In the genomic region with DNA sequence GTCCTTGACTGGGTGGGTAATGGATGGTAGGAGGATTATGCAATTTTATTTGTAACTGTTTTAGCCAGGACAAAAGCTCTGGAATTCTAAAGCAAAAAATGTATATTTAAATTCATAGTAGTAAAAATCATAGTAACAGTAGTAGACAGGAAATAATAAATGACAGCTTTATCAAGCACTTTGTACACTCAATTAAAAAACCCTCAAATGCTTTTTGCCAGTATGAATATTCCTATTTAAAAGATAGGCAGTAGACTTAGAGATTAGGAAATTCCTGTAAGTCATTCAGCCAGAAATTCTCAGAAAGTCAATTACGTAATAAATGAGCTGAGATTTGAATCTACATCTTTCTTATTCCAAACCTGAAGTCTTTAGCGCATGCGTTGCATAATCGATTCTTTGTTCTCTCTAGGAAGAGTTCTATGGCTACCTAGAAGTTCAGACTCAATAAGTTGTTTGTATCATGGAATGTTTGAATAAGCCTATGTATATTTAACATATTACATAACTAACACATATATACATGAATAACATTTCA, we compare ENCODE assay signal across 25 cellular contexts. TPM values are rescaled to one million over a fixed set of nuclear protein-coding genes. Genes with fewer than 3 reads are reported as not detected.
DNase-seq lines count a peak whose midpoint lies in the region; ATAC-seq and TF ChIP-seq lines count a peak whose summit lies in the region.
"Had no signal": no experiment of that assay in that cellular context is flagged by ENCODE, and none has a peak within 500 bp of the region (broad histone marks: within the 10 kb centered on the region; RNA-seq: fewer than 3 reads in every experiment).

No MANE protein-coding gene starts in this region.

- peaks cover 25% of the 10 kb centered on the region for H3K4me1 Mint-ChIP-seq in mesothelial cell of epicardium

- CTCF ChIA-PET in IMR-90 (lab: Yijun Ruan, JAX): no interaction called here

- no peaks in the 10 kb centered on the region for H4K20me1 ChIP-seq in IMR-90 (ENCODE audit: insufficient read depth, low read length)

- H3K14ac ChIP-seq in IMR-90 (replicated peaks; ENCODE audit: low read depth, low read length): no peak overlapping the region

- TF ChIP-seq CTCF in IMR-90 (conservative IDR thresholded peaks at IDR 0.05; ENCODE audit: low read depth, low read length): no peak
- no peak for TF ChIP-seq CTCF in epithelial cell of esophagus (IDR thresholded peaks at IDR 0.05; ENCODE audit: insufficient read depth, low read depth, low read length, missing control alignments)
- TF ChIP-seq CTCF in mesothelial cell of epicardium (IDR thresholded peaks at IDR 0.05; ENCODE audit: unreplicated experiment): no peak

- DNase-seq in IMR-90: no peak
- peak; percentile 81 for DNase-seq in SK-MEL-5 (ENCODE audit: low read depth, low spot score)
- peak; percentile 47 for DNase-seq in epithelial cell of esophagus (ENCODE audit: low read depth)
- peak; percentile 49 for DNase-seq in renal cortical epithelial cell (ENCODE audit: low read depth)
- no peak for DNase-seq in NCI-H82 (lab: John Stamatoyannopoulos, UW)
- no peak for DNase-seq in mesothelial cell of epicardium (ENCODE audit: low spot score in 2 of 2, unreplicated experiment in 2 of 2)
- DNase-seq in NCI-H1105 treated with DMSO at 0.1 percent for 48 hours (lab: John Stamatoyannopoulos, UW): no peak
- DNase-seq: activated CD4-positive, alpha-beta T cell treated with anti-CD3 and anti-CD28 coated beads for 36 hours; activated gamma-delta T cell; midbrain; naive thymus-derived CD8-positive, alpha-beta T cell; NCI-H1048; NCI-H187 treated with DMSO at 0.1 percent for 48 hours; NCI-H526 treated with DMSO at 0.1 percent for 48 hours; RPMI8226; stimulated activated CD4-positive, alpha-beta T cell treated with anti-CD3 and anti-CD28 coated beads, Interleukin-12 subunit alpha, Interleukin-12 subunit beta, amount 100 ng/mL, for 4 hours; stimulated activated CD4-positive, alpha-beta T cell treated with anti-CD3 and anti-CD28 coated beads, Interleukin-4, amount 100 ng/mL, for 24 hours; stimulated activated naive B cell treated with anti-CD40 and anti-IgM and Interleukin-4, amounts not matched to agents 10 μg/mL and 1 μg/mL and 100 μg/mL, for 72 hours; T-helper 2 cell; uterus had no signal

- no peak overlapping the region for H4K91ac ChIP-seq in IMR-90 (ENCODE audit: insufficient read depth, low read depth, low read length)

- H3K9ac ChIP-seq in IMR-90 (ENCODE audit: low read depth, low read length): no peak overlapping the region

- peaks cover 0 to 12% of the 10 kb centered on the region in 2 experiments; a peak in 1 of 4 replicates for H3K79me1 ChIP-seq in IMR-90 (ENCODE audit: low read depth in 1 of 2, low read length in 2 of 2)

- H2BK120ac ChIP-seq in IMR-90 (ENCODE audit: low read depth, low read length): no peak overlapping the region

- no peak for ATAC-seq in IMR-90 (ENCODE audit: low read depth)
- ATAC-seq: activated CD4-positive, alpha-beta T cell treated with anti-CD3 and anti-CD28 coated beads for 36 hours; HCT116; left lobe of liver; naive thymus-derived CD8-positive, alpha-beta T cell; stimulated activated naive B cell treated with anti-CD40 and anti-IgM and Interleukin-4, amounts not matched to agents 10 μg/mL and 1 μg/mL and 100 μg/mL, for 72 hours had no signal

- no peak overlapping the region for H2AK5ac ChIP-seq in IMR-90 (ENCODE audit: low read depth, low read length)

- no peaks in the 10 kb centered on the region for H3K4me1 ChIP-seq in IMR-90 (ENCODE audit: control insufficient read depth, insufficient read depth, low read length)
- H3K4me1 ChIP-seq: uterus had no signal

- no peak for TF ChIP-seq POLR2A in IMR-90 (IDR thresholded peaks at IDR 0.05; ENCODE audit: low read depth, low read length)

- no peak overlapping the region for H3K27ac Mint-ChIP-seq in mesothelial cell of epicardium
- H3K27ac Mint-ChIP-seq: activated CD4-positive, alpha-beta T cell treated with anti-CD3 and anti-CD28 coated beads for 36 hours; naive thymus-derived CD8-positive, alpha-beta T cell; stimulated activated naive B cell treated with anti-CD40 and anti-IgM and Interleukin-4, amounts not matched to agents 10 μg/mL and 1 μg/mL and 100 μg/mL, for 72 hours had no signal

- no peaks in the 10 kb centered on the region for H3K9me3 ChIP-seq in IMR-90 (ENCODE audit: control insufficient read depth, insufficient read depth, low read length)
- H3K9me3 ChIP-seq: right atrium auricular region, uterus had no signal

- no peak for TF ChIP-seq RAD21 in IMR-90 (IDR thresholded peaks at IDR 0.05; ENCODE audit: low read length)

- no TSS peak for BruUV-seq in IMR-90 (replicated peaks; lab: Mats Ljungman, UMichigan)

- peaks cover 38% of the 10 kb centered on the region for H3K36me3 Mint-ChIP-seq in mesothelial cell of epicardium
- H3K36me3 Mint-ChIP-seq: naive thymus-derived CD8-positive, alpha-beta T cell; stimulated activated naive B cell treated with anti-CD40 and anti-IgM and Interleukin-4, amounts not matched to agents 10 μg/mL and 1 μg/mL and 100 μg/mL, for 72 hours had no signal

- H3K9me1 ChIP-seq in IMR-90 (ENCODE audit: insufficient read depth, low read length): no peaks in the 10 kb centered on the region; the same call in 1 of the 2 replicates

- no peak overlapping the region for H3K4me3 Mint-ChIP-seq in mesothelial cell of epicardium
- H3K4me3 Mint-ChIP-seq: activated CD4-positive, alpha-beta T cell treated with anti-CD3 and anti-CD28 coated beads for 36 hours; naive thymus-derived CD8-positive, alpha-beta T cell; stimulated activated naive B cell treated with anti-CD40 and anti-IgM and Interleukin-4, amounts not matched to agents 10 μg/mL and 1 μg/mL and 100 μg/mL, for 72 hours had no signal

- H3K18ac ChIP-seq in IMR-90 (ENCODE audit: low read depth, low read length): no peak overlapping the region

- no peaks in the 10 kb centered on the region for H3K27me3 ChIP-seq in IMR-90 (ENCODE audit: control insufficient read depth, insufficient read depth, low read length)
- H3K27me3 ChIP-seq: right atrium auricular region, uterus had no signal

- H3K36me3 ChIP-seq in IMR-90 (ENCODE audit: control insufficient read depth, insufficient read depth, low read length): peaks cover 1% of the 10 kb centered on the region; the same call in 1 of the 2 replicates
- H3K36me3 ChIP-seq: right atrium auricular region, uterus had no signal

- no peak overlapping the region for H3K27ac ChIP-seq in IMR-90 (ENCODE audit: insufficient read depth, low read length)
- H3K27ac ChIP-seq: C4-2B, coronary artery, right atrium auricular region, uterus had no signal

- peaks cover 10% of the 10 kb centered on the region for H3K9me3 Mint-ChIP-seq in mesothelial cell of epicardium
- H3K9me3 Mint-ChIP-seq: naive thymus-derived CD8-positive, alpha-beta T cell had no signal

- no peak overlapping the region for H2BK20ac ChIP-seq in IMR-90 (ENCODE audit: low read depth, low read length)

- POLR2A ChIA-PET in IMR-90 (lab: Charles Lee; ENCODE audit: unreplicated experiment): no interaction called here

- H4K5ac ChIP-seq in IMR-90 (ENCODE audit: low read depth, low read length): no peak overlapping the region

- no peak overlapping the region for H2BK15ac ChIP-seq in IMR-90 (ENCODE audit: low read depth, low read length)

- no peak overlapping the region for H3K4me2 ChIP-seq in IMR-90 (ENCODE audit: low read depth, low read length)

- H4K8ac ChIP-seq in IMR-90 (ENCODE audit: low read depth in 2 of 2, low read length in 2 of 2): no peak overlapping the region

- H2AK9ac ChIP-seq in IMR-90 (replicated peaks; ENCODE audit: low read depth, low read length, poor library complexity): no peak overlapping the region

- in situ Hi-C loops in IMR-90 (cut with MboI; ENCODE audit: low sequenced_read_pairs) (no loop called here), SK-MEL-5 (cut with HindIII; ENCODE audit: low pct_unique_long_range_greater_than_20kb, low sequenced_read_pairs) (no loop called here)

- intact Hi-C loops in IMR-90 (cut with micrococcal nuclease): loop anchor here (5.0 kb wide), 1 partner anchor 475 kb away; a partner anchor contains a TSS

- WGBS in IMR-90 (ENCODE audit: extremely low coverage in 2 of 2, insufficient read length in 1 of 2), 2 experiments: no CpG with 5 or more reads among the region's 4 CpGs

- no peaks in the 10 kb centered on the region for H3K27me3 Mint-ChIP-seq in mesothelial cell of epicardium (ENCODE audit: low read depth)

- no peak overlapping the region for H2BK5ac ChIP-seq in IMR-90 (ENCODE audit: low read depth, low read length, poor library complexity, severe bottlenecking)

- H3K56ac ChIP-seq in IMR-90 (ENCODE audit: extremely low read depth, insufficient read depth, low read length): no peak overlapping the region

- dilution Hi-C loops in IMR-90 (cut with HindIII; ENCODE audit: low sequenced_read_pairs, unreplicated experiment): no loop called here

- no peak overlapping the region for H3K23ac ChIP-seq in IMR-90 (ENCODE audit: low read depth, low read length)

- H2AFZ ChIP-seq in IMR-90 (replicated peaks; ENCODE audit: low read length, poor library complexity): no peak overlapping the region

- H3K4me3 ChIP-seq in IMR-90 (ENCODE audit: insufficient read depth, low read depth, low read length): no peak overlapping the region
- no peak overlapping the region for H3K4me3 ChIP-seq in epithelial cell of esophagus (ENCODE audit: low read length)
- H3K4me3 ChIP-seq: coronary artery, right atrium auricular region, uterus had no signal

- H3K4ac ChIP-seq in IMR-90 (ENCODE audit: low read depth, low read length): no peak overlapping the region

TF ChIP-seq in IMR-90, 13 proteins besides CTCF, POLR2A, EP300 and RAD21:
- TF ChIP-seq CHD1 (IDR thresholded peaks at IDR 0.05; ENCODE audit: low read depth, low read length): no peak
- TF ChIP-seq BHLHE40 (IDR thresholded peaks at IDR 0.05; ENCODE audit: low read depth, low read length): no peak
- TF ChIP-seq RFX5 (IDR thresholded peaks at IDR 0.05; ENCODE audit: low read depth, low read length): no peak
- TF ChIP-seq CEBPB (IDR thresholded peaks at IDR 0.05; ENCODE audit: low read depth, low read length): peak; percentile 62
TF ChIP-seq in IMR-90: peak in this region for 1.

RNA-seq across cellular contexts. Expression of a gene that starts 2.5 kb away (rescaled TPM):
- 4.7 TPM in 2 replicates for total RNA-seq in IMR-90 (2012; rRNA removed)
- polyA plus RNA-seq in IMR-90 (2012; rRNA removed): 6.9 and 7.1 TPM in 2 replicates
- 1.6 and 1.7 TPM in 2 replicates for polyA plus RNA-seq in IMR-90 (2012; cell fraction: cytosol; rRNA removed)
- polyA plus RNA-seq in IMR-90 (2012; cell fraction: nucleus; rRNA removed; ENCODE audit: low replicate concordance): 3.0 and 22.6 TPM in 2 replicates
- 15.7 and 17.8 TPM in 2 replicates for total RNA-seq in SK-MEL-5 (2014; rRNA removed; shearing (Covaris generic))
- 34.3 and 40.8 TPM in 2 replicates for polyA plus RNA-seq in SK-MEL-5 (2015; cell fraction: cytosol; rRNA removed)
- polyA plus RNA-seq in SK-MEL-5 (2015; cell fraction: nucleus; rRNA removed): 139 and 142 TPM in 2 replicates
- total RNA-seq in renal cortical epithelial cell: 1.6 and 5.9 TPM in 2 replicates
- 33.7 to 36.3 TPM (median 35.2 TPM) in 3 replicates for total RNA-seq in mesothelial cell of epicardium
- total RNA-seq: activated CD4-positive, alpha-beta T cell treated with anti-CD3 and anti-CD28 coated beads for 36 hours; naive thymus-derived CD8-positive, alpha-beta T cell had no signal
- polyA plus RNA-seq: naive thymus-derived CD8-positive, alpha-beta T cell had no signal

Comparison
In these comparisons a context has a peak if more than half of its experiments do, and no peak if none do; other contexts are left out.
1. DNase-seq: peak in SK-MEL-5 (single experiment), epithelial cell of esophagus (single experiment) and renal cortical epithelial cell (single experiment); none in IMR-90 (single experiment), NCI-H82 (single experiment), mesothelial cell of epicardium (0 of 2) and NCI-H1105 treated with DMSO at 0.1 percent for 48 hours (single experiment).